ENCODE assay signal across 8 cellular contexts in the genomic region with DNA sequence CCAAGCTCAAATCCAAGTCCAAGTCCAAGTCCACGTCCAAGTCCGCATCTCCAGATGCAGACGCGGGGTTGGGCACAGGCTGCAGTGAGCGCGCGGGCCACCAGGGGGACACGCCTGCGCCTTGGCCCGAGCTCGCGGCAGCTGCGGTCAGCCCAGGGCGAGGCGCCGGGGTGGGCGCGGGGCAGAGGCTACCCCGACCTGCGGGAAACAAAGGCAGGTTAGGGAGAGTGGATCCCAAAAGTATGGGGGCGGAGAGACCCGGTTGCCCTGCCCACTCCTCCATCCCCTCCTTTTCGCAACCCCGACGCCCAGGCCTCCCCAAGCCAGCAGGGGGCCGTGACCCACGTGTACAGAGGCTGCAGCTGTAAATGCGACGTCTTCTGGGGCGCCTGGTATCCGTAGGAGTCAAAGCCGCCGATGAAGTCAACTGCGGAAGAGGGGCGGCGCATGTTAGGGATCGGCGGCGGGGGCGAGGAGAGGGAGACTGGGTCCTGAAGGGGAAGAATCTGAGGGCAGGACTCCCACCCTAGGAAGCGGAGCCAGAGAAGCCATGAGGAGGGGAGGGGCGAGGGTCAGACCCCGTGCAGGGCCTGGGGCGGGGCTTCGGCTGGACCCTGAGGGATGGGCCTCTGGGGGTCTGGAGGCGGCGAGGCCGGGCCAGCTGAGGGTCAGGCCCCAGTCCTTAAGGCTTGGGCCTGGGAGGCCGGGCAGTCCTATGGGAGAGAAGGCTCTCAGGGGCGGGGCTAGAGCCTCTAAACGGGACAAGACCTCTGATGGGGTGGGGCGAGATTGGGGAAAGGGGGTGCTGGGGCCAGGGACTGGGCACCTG. TPM values are rescaled to one million over a fixed set of nuclear protein-coding genes. Genes with fewer than 3 reads are reported as not detected.
A peak's percentile ranks its signal among the peaks of the same experiment; 100 is the strongest.
DNase-seq lines count a peak whose midpoint lies in the region; ATAC-seq and TF ChIP-seq lines count a peak whose summit lies in the region.

No MANE protein-coding gene starts in this region.

- no peak overlapping the region for H3K18ac ChIP-seq in mesenchymal stem cell (ENCODE audit: low read depth in 1 of 2, low read length in 2 of 2)

- H3K27me3 Mint-ChIP-seq in endodermal cell (ENCODE audit: insufficient read depth) = peaks cover 6% of the 10 kb centered on the region
- H3K27me3 Mint-ChIP-seq in stimulated activated naive B cell treated with anti-CD40 and anti-IgM and Interleukin-4, amounts not matched to agents 10 μg/mL and 1 μg/mL and 100 μg/mL, for 72 hours = peaks cover 46 to 54% of the 10 kb centered on the region in 2 donors

- H3K27ac Mint-ChIP-seq in endodermal cell = no peak overlapping the region
- no peak overlapping the region for H3K27ac Mint-ChIP-seq in stimulated activated naive B cell treated with anti-CD40 and anti-IgM and Interleukin-4, amounts not matched to agents 10 μg/mL and 1 μg/mL and 100 μg/mL, for 72 hours

- peak; percentile 25 to 47 for ATAC-seq in activated CD4-positive, CD25-positive, alpha-beta regulatory T cell treated with anti-CD3 and anti-CD28 coated beads, Interleukin-2, amount 50 U/mL, for 24 hours
- peak; percentile 70 to 72 for ATAC-seq in stimulated activated naive B cell treated with anti-CD40 and anti-IgM and Interleukin-4, amounts not matched to agents 10 μg/mL and 1 μg/mL and 100 μg/mL, for 72 hours (replicated peaks)
- ATAC-seq in GM21360 (IDR thresholded peaks at IDR 0.05; ENCODE audit: unreplicated experiment) = no peak
- no peak for ATAC-seq in HG02623 (IDR thresholded peaks at IDR 0.05; ENCODE audit: unreplicated experiment)

- H3K4me2 ChIP-seq in mesenchymal stem cell (ENCODE audit: low read length, poor library complexity, severe bottlenecking) = peak overlapping the region; percentile 69

- no peak overlapping the region for H2AK5ac ChIP-seq in mesenchymal stem cell (ENCODE audit: low read length, severe bottlenecking)

- no peak overlapping the region for H3K14ac ChIP-seq in mesenchymal stem cell (ENCODE audit: low read length in 2 of 2)

- peak overlapping the region; percentile 39 for H4K91ac ChIP-seq in mesenchymal stem cell (ENCODE audit: low read length)

- H3K23ac ChIP-seq in mesenchymal stem cell (ENCODE audit: low read length in 2 of 2) = no peak overlapping the region

- H4K8ac ChIP-seq in mesenchymal stem cell (ENCODE audit: low read length) = no peak overlapping the region

- peak; percentile 26; the same call in 1 of the 2 replicates for TF ChIP-seq CTCF in LNCaP clone FGC (IDR thresholded peaks at IDR 0.05; ENCODE audit: control insufficient read depth, extremely low read depth, insufficient read depth)
- peak; percentile 90 for TF ChIP-seq CTCF in endodermal cell (conservative IDR thresholded peaks at IDR 0.05)

- H2BK120ac ChIP-seq in mesenchymal stem cell (ENCODE audit: low read depth, low read length) = no peak overlapping the region

- H2BK12ac ChIP-seq in mesenchymal stem cell (ENCODE audit: low read length in 2 of 2) = no peak overlapping the region

- H3K9me3 Mint-ChIP-seq in endodermal cell = peaks cover 2% of the 10 kb centered on the region
- no peaks in the 10 kb centered on the region for H3K9me3 Mint-ChIP-seq in stimulated activated naive B cell treated with anti-CD40 and anti-IgM and Interleukin-4, amounts not matched to agents 10 μg/mL and 1 μg/mL and 100 μg/mL, for 72 hours

- H3K27me3 ChIP-seq in endodermal cell (ENCODE audit: control insufficient read depth, insufficient read depth, low read length, poor library complexity, severe bottlenecking) = no peaks in the 10 kb centered on the region
- H3K27me3 ChIP-seq in mesenchymal stem cell (ENCODE audit: control insufficient read depth in 1 of 2, insufficient read depth in 1 of 2, low read length in 2 of 2) = peaks cover 20 to 35% of the 10 kb centered on the region in 2 experiments

- DNase-seq in Daoy (ENCODE audit: low read depth) = peak; percentile 73
- DNase-seq in LNCaP clone FGC (ENCODE audit: low read depth) = no peak
- peak; percentile 91 for DNase-seq in endodermal cell
- peak; percentile 37 for DNase-seq in mesenchymal stem cell
- peak; percentile 41 for DNase-seq in stimulated activated naive B cell treated with anti-CD40 and anti-IgM and Interleukin-4, amounts not matched to agents 10 μg/mL and 1 μg/mL and 100 μg/mL, for 72 hours

- H3K9ac ChIP-seq in endodermal cell (ENCODE audit: extremely low read depth, low read length, poor library complexity, severe bottlenecking) (no peak overlapping the region), mesenchymal stem cell (ENCODE audit: low read length) (no peak overlapping the region)

- H2BK5ac ChIP-seq in mesenchymal stem cell (ENCODE audit: low read depth, low read length, poor library complexity, severe bottlenecking) = no peak overlapping the region

- H3K79me1 ChIP-seq in mesenchymal stem cell (replicated peaks; ENCODE audit: low read length, poor library complexity, severe bottlenecking) = no peaks in the 10 kb centered on the region

- 65 to 70% methylated on average over 13 to 52 of the region's 52 CpGs for WGBS in endodermal cell (ENCODE audit: insufficient coverage in 1 of 2, insufficient read length in 1 of 2), 2 experiments
- 12% methylated on average over 49 of the region's 52 CpGs for WGBS in mesenchymal stem cell

- H3K27ac ChIP-seq in endodermal cell (ENCODE audit: low read depth, low read length) (no peak overlapping the region), mesenchymal stem cell (ENCODE audit: low read length, poor library complexity, severe bottlenecking) (no peak overlapping the region)

- H3K4ac ChIP-seq in mesenchymal stem cell (ENCODE audit: low read depth in 1 of 2, low read length in 2 of 2) = no peak overlapping the region

- no peak overlapping the region for H2AFZ ChIP-seq in mesenchymal stem cell (ENCODE audit: low read depth, low read length)

- H3K4me1 Mint-ChIP-seq in endodermal cell = peaks cover 1% of the 10 kb centered on the region
- peaks cover 6 to 18% of the 10 kb centered on the region in 2 donors for H3K4me1 Mint-ChIP-seq in stimulated activated naive B cell treated with anti-CD40 and anti-IgM and Interleukin-4, amounts not matched to agents 10 μg/mL and 1 μg/mL and 100 μg/mL, for 72 hours

- H2BK15ac ChIP-seq in mesenchymal stem cell (ENCODE audit: low read depth, poor library complexity, severe bottlenecking) = no peak overlapping the region

- peak overlapping the region; percentile 55 for H3K4me3 Mint-ChIP-seq in endodermal cell
- H3K4me3 Mint-ChIP-seq in stimulated activated naive B cell treated with anti-CD40 and anti-IgM and Interleukin-4, amounts not matched to agents 10 μg/mL and 1 μg/mL and 100 μg/mL, for 72 hours = peak overlapping the region; percentile 23 to 72

- H3K4me1 ChIP-seq in endodermal cell (ENCODE audit: control insufficient read depth, insufficient read depth, low read length) (peaks cover 3% of the 10 kb centered on the region), mesenchymal stem cell (ENCODE audit: control insufficient read depth, insufficient read depth, low read depth, low read length) (peaks cover 12% of the 10 kb centered on the region)

- H3K4me3 ChIP-seq in LNCaP clone FGC (ENCODE audit: low read depth, low read length) = no peak overlapping the region
- no peak overlapping the region for H3K4me3 ChIP-seq in endodermal cell (ENCODE audit: low read length)
- peak overlapping the region in 1 of 2 experiments; percentile 70 for H3K4me3 ChIP-seq in mesenchymal stem cell (ENCODE audit: insufficient read depth in 1 of 2, low read depth in 1 of 2, low read length in 2 of 2)

- H3K9me3 ChIP-seq in endodermal cell (ENCODE audit: control insufficient read depth, low read length) (no peaks in the 10 kb centered on the region), mesenchymal stem cell (ENCODE audit: control insufficient read depth, low read length) (no peaks in the 10 kb centered on the region)

- H3K36me3 ChIP-seq in endodermal cell (ENCODE audit: control insufficient read depth, insufficient read depth, low read length) (no peaks in the 10 kb centered on the region), mesenchymal stem cell (ENCODE audit: control insufficient read depth in 1 of 2, insufficient read depth in 2 of 2, low read depth in 1 of 2, low read length in 2 of 2) (no peaks in the 10 kb centered on the region)

- H3K36me3 Mint-ChIP-seq in endodermal cell (ENCODE audit: low read depth) = no peaks in the 10 kb centered on the region
- H3K36me3 Mint-ChIP-seq in stimulated activated naive B cell treated with anti-CD40 and anti-IgM and Interleukin-4, amounts not matched to agents 10 μg/mL and 1 μg/mL and 100 μg/mL, for 72 hours = no peaks in the 10 kb centered on the region

RNA-seq across cellular contexts. Expression of a gene that starts 58.0 kb away (rescaled TPM):
- 0.27 and 0.63 TPM in 2 replicates for total RNA-seq in Daoy (2014; rRNA removed; shearing (Covaris generic))
- 10 to 100 TPM in 1 of 2 donors, 1 to 10 TPM in 1; 7.0 to 13.2 TPM for total RNA-seq in endodermal cell
- 74.2 TPM for polyA plus RNA-seq in endodermal cell (2013, experiment 1 of 2)
- 73.3 TPM for polyA plus RNA-seq in endodermal cell (2013, experiment 2 of 2)
- polyA plus RNA-seq in mesenchymal stem cell (2013, experiment 1 of 2) = 0.01 TPM
- 0.04 TPM for polyA plus RNA-seq in mesenchymal stem cell (2013, experiment 2 of 2)

Comparison
In these comparisons a context has a peak if more than half of its experiments do, and no peak if none do; other contexts are left out.
1. ATAC-seq: peak in activated CD4-positive, CD25-positive, alpha-beta regulatory T cell treated with anti-CD3 and anti-CD28 coated beads, Interleukin-2, amount 50 U/mL, for 24 hours (2 of 2) and stimulated activated naive B cell treated with anti-CD40 and anti-IgM and Interleukin-4, amounts not matched to agents 10 μg/mL and 1 μg/mL and 100 μg/mL, for 72 hours (2 of 2); none in GM21360 (single experiment) and HG02623 (single experiment).